Comparison of ENCODE assay signal across 16 cellular contexts in genomic region chr5:62043289-62044274, GRCh38.
DNase-seq lines count a peak whose midpoint lies in the region; ATAC-seq and TF ChIP-seq lines count a peak whose summit lies in the region.
"Had no signal": no experiment of that assay in that cellular context is flagged by ENCODE, and none has a peak within 500 bp of the region (broad histone marks: within the 10 kb centered on the region; RNA-seq: fewer than 3 reads in every experiment).

No MANE protein-coding gene starts in this region.

- no peak for TF ChIP-seq CTCF in right lobe of liver (IDR thresholded peaks at IDR 0.05)

- H3K4me3 ChIP-seq in iPS DF 6.9 (ENCODE audit: low read length) (no peak overlapping the region), right lobe of liver (no peak overlapping the region)
- H3K4me3 ChIP-seq: colonic mucosa, pancreas had no signal

- DNase-seq in DMS79 (lab: John Stamatoyannopoulos, UW), result peak; percentile 31
- DNase-seq in NCI-H128 (lab: John Stamatoyannopoulos, UW; ENCODE audit: unreplicated experiment), result peak; percentile 31
- peak; percentile 94 for DNase-seq in NCI-H748 (lab: John Stamatoyannopoulos, UW; ENCODE audit: unreplicated experiment)
- peak; percentile 57 for DNase-seq in iPS DF 6.9 (ENCODE audit: low read depth, low spot score)
- no peak for DNase-seq in AML-193 (lab: John Stamatoyannopoulos, UW)
- DNase-seq in activated CD4-positive, alpha-beta T cell treated with anti-CD3 and anti-CD28 coated beads for 48 hours, result no peak
- DNase-seq in right lobe of liver, result no peak
- DNase-seq in DMS53 (lab: John Stamatoyannopoulos, UW), result no peak
- DNase-seq: activated CD4-positive, alpha-beta T cell treated with anti-CD3 and anti-CD28 coated beads, Interleukin-2, amount 50 U/mL, for 48 hours; activated naive CD4-positive, alpha-beta T cell treated with anti-CD3 and anti-CD28 coated beads, Interleukin-2, amount 10 ng/mL, durations not matched to agents 7 days and 5 days; activated T-cell treated with anti-CD3 and anti-CD28 coated beads, Interleukin-2, amount 50 U/mL, for 1 hour; CD8-positive, alpha-beta T cell; colonic mucosa; foreskin fibroblast; pancreas had no signal

- no peak overlapping the region for H3K27ac ChIP-seq in iPS DF 6.9 (ENCODE audit: low read length)
- no peak overlapping the region for H3K27ac ChIP-seq in right lobe of liver
- H3K27ac ChIP-seq: colonic mucosa, pancreas had no signal

- ATAC-seq in right lobe of liver, result no peak
- ATAC-seq: CD8-positive, alpha-beta T cell; Panc1; pancreas had no signal

- no peak for TF ChIP-seq POLR2A in right lobe of liver (IDR thresholded peaks at IDR 0.05)

- H3K4me1 ChIP-seq in iPS DF 6.9 (ENCODE audit: control insufficient read depth, insufficient read depth, low read length) (no peaks in the 10 kb centered on the region), right lobe of liver (no peaks in the 10 kb centered on the region)
- H3K4me1 ChIP-seq: colonic mucosa, pancreas had no signal

- no peaks in the 10 kb centered on the region for H3K36me3 ChIP-seq in iPS DF 6.9 (ENCODE audit: control insufficient read depth, insufficient read depth, low read length)
- no peaks in the 10 kb centered on the region for H3K36me3 ChIP-seq in right lobe of liver
- H3K36me3 ChIP-seq: colonic mucosa, pancreas had no signal

- H3K27me3 ChIP-seq in iPS DF 6.9 (ENCODE audit: control insufficient read depth, insufficient read depth, low read length), result 0 out of 2 replicates have a peak, but pooled peaks cover 1% of the 10 kb centered on the region
- H3K27me3 ChIP-seq in right lobe of liver, result no peaks in the 10 kb centered on the region
- H3K27me3 ChIP-seq: colonic mucosa, pancreas had no signal

- H3K9me3 ChIP-seq in iPS DF 6.9 (ENCODE audit: control insufficient read depth, insufficient read depth, low read length) (no peaks in the 10 kb centered on the region), right lobe of liver (no peaks in the 10 kb centered on the region)
- H3K9me3 ChIP-seq: colonic mucosa, pancreas had no signal

- intact Hi-C loops in right lobe of liver (cut with DNase I), result no loop called here

- no CpG with 5 or more reads among the region's 4 CpGs for WGBS in iPS DF 6.9 (ENCODE audit: insufficient coverage, insufficient read length)
- 7% methylated on average over 4 of the region's 4 CpGs for WGBS in right lobe of liver (ENCODE audit: insufficient coverage, low coverage, low lambda C conversion rate, missing lambda C conversion rate)

Comparison
In these comparisons a context has a peak if more than half of its experiments do, and no peak if none do; other contexts are left out.
1. DNase-seq: peak in DMS79 (single experiment), NCI-H128 (single experiment), NCI-H748 (single experiment) and iPS DF 6.9 (single experiment); none in AML-193 (0 of 2), activated CD4-positive, alpha-beta T cell treated with anti-CD3 and anti-CD28 coated beads for 48 hours (single experiment), right lobe of liver (0 of 3) and DMS53 (single experiment).